In the genomic region with DNA sequence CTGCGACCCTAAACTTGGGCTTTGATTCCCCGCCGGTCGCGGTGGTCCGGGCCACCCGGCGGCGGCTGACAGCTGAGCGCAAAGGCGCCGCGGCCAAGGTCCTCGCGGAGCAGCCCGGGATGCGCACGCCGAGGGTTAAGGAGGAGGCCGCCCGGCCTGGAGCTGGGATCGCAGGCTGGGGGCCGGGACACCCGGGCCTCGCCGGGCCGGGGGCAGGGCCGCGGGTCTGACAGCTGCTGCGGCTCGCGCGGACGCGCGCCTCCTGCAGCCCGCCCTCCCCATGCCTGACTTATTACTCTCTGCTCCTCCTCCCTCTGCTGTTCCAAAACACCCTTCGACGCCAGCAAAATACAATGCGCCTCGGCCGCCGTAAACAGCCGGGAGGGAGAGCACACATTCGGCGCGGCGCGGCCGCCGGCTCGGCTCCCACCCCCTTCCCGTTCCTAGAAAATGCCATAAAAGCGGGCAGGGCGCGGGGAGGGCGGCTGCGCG, we compare ENCODE assay signal across 1 cellular context.
TF ChIP-seq lines count a peak whose summit lies in the region.

No MANE protein-coding gene starts in this region.

TF ChIP-seq in K562, 482 proteins besides CTCF, POLR2A, EP300 and RAD21 (continued from another document):
- TF ChIP-seq, protein P1, sequence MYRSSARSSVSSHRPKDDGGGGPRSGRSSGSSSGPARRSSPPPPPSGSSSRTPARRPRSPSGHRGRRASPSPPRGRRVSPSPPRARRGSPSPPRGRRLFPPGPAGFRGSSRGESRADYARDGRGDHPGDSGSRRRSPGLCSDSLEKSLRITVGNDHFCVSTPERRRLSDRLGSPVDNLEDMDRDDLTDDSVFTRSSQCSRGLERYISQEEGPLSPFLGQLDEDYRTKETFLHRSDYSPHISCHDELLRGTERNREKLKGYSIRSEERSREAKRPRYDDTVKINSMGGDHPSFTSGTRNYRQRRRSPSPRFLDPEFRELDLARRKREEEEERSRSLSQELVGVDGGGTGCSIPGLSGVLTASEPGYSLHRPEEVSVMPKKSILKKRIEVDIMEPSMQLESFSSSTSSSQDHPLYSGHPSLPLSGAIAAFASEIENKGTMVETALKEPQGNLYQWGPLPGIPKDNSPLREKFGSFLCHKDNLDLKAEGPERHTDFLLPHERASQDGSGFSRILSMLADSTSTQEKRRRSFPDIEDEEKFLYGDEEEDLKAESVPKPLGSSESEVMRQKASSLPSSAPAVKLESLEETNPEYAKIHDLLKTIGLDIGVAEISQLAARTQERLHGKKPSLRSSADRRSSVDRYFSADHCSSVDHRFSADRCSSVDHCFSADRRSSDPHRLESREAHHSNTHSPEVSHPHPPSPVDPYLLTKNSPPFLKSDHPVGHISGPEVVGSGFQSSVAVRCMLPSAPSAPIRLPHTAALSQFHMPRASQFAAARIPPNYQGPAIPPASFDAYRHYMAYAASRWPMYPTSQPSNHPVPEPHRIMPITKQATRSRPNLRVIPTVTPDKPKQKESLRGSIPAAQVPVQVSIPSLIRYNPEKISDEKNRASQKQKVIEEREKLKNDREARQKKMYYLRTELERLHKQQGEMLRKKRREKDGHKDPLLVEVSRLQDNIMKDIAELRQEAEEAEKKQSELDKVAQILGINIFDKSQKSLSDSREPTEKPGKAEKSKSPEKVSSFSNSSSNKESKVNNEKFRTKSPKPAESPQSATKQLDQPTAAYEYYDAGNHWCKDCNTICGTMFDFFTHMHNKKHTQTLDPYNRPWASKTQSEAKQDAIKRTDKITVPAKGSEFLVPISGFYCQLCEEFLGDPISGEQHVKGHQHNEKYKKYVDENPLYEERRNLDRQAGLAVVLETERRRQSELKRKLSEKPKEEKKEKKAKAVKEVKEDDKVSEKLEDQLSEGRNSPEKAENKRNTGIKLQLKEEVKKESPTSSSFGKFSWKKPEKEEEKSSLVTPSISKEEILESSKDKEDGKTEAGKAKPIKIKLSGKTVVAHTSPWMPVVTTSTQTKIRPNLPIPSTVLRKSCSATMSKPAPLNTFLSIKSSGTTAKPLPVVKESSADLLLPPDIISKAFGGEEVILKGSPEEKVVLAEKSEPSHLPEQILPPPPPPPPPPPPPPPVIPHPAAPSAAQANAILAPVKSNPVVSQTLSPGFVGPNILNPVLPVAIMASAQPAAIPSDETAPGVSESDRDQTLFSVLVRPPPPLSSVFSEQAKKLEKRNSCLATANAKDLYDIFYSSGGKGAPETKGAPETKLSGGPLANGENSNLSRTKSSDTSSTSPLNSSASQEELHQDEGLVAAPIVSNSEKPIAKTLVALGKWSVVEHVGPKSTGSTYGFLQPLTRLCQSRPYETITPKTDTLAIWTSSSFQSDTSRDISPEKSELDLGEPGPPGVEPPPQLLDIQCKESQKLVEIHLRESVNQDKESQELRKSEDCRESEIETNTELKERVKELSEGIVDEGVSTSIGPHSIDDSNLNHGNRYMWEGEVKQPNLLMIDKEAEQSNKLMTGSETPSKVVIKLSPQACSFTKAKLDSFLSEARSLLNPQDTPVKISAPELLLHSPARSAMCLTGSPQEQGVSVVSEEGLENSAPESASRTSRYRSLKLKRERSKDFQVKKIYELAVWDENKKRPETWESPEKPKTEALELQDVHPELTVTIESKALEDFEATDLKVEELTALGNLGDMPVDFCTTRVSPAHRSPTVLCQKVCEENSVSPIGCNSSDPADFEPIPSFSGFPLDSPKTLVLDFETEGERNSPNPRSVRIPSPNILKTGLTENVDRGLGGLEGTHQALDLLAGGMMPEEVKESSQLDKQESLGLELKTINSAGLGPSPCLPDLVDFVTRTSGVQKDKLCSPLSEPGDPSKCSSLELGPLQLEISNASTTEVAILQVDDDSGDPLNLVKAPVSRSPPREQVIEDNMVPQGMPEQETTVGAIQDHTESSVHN (IDR thresholded peaks at IDR 0.05; ENCODE audit: borderline replicate concordance in 1 of 2, low read depth in 1 of 2), result no peak
- no peak for TF ChIP-seq MAZ (CRISPR knock-in tag; conservative IDR thresholded peaks at IDR 0.05 in 1 of 2, IDR thresholded peaks at IDR 0.05 in 1 of 2)
- TF ChIP-seq, protein P2, sequence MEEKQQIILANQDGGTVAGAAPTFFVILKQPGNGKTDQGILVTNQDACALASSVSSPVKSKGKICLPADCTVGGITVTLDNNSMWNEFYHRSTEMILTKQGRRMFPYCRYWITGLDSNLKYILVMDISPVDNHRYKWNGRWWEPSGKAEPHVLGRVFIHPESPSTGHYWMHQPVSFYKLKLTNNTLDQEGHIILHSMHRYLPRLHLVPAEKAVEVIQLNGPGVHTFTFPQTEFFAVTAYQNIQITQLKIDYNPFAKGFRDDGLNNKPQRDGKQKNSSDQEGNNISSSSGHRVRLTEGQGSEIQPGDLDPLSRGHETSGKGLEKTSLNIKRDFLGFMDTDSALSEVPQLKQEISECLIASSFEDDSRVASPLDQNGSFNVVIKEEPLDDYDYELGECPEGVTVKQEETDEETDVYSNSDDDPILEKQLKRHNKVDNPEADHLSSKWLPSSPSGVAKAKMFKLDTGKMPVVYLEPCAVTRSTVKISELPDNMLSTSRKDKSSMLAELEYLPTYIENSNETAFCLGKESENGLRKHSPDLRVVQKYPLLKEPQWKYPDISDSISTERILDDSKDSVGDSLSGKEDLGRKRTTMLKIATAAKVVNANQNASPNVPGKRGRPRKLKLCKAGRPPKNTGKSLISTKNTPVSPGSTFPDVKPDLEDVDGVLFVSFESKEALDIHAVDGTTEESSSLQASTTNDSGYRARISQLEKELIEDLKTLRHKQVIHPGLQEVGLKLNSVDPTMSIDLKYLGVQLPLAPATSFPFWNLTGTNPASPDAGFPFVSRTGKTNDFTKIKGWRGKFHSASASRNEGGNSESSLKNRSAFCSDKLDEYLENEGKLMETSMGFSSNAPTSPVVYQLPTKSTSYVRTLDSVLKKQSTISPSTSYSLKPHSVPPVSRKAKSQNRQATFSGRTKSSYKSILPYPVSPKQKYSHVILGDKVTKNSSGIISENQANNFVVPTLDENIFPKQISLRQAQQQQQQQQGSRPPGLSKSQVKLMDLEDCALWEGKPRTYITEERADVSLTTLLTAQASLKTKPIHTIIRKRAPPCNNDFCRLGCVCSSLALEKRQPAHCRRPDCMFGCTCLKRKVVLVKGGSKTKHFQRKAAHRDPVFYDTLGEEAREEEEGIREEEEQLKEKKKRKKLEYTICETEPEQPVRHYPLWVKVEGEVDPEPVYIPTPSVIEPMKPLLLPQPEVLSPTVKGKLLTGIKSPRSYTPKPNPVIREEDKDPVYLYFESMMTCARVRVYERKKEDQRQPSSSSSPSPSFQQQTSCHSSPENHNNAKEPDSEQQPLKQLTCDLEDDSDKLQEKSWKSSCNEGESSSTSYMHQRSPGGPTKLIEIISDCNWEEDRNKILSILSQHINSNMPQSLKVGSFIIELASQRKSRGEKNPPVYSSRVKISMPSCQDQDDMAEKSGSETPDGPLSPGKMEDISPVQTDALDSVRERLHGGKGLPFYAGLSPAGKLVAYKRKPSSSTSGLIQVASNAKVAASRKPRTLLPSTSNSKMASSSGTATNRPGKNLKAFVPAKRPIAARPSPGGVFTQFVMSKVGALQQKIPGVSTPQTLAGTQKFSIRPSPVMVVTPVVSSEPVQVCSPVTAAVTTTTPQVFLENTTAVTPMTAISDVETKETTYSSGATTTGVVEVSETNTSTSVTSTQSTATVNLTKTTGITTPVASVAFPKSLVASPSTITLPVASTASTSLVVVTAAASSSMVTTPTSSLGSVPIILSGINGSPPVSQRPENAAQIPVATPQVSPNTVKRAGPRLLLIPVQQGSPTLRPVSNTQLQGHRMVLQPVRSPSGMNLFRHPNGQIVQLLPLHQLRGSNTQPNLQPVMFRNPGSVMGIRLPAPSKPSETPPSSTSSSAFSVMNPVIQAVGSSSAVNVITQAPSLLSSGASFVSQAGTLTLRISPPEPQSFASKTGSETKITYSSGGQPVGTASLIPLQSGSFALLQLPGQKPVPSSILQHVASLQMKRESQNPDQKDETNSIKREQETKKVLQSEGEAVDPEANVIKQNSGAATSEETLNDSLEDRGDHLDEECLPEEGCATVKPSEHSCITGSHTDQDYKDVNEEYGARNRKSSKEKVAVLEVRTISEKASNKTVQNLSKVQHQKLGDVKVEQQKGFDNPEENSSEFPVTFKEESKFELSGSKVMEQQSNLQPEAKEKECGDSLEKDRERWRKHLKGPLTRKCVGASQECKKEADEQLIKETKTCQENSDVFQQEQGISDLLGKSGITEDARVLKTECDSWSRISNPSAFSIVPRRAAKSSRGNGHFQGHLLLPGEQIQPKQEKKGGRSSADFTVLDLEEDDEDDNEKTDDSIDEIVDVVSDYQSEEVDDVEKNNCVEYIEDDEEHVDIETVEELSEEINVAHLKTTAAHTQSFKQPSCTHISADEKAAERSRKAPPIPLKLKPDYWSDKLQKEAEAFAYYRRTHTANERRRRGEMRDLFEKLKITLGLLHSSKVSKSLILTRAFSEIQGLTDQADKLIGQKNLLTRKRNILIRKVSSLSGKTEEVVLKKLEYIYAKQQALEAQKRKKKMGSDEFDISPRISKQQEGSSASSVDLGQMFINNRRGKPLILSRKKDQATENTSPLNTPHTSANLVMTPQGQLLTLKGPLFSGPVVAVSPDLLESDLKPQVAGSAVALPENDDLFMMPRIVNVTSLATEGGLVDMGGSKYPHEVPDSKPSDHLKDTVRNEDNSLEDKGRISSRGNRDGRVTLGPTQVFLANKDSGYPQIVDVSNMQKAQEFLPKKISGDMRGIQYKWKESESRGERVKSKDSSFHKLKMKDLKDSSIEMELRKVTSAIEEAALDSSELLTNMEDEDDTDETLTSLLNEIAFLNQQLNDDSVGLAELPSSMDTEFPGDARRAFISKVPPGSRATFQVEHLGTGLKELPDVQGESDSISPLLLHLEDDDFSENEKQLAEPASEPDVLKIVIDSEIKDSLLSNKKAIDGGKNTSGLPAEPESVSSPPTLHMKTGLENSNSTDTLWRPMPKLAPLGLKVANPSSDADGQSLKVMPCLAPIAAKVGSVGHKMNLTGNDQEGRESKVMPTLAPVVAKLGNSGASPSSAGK (IDR thresholded peaks at IDR 0.05), result 0 out of 2 replicates have a peak, but pooled peaks have one; percentile 17
- TF ChIP-seq MEF2D (tag; conservative IDR thresholded peaks at IDR 0.05; ENCODE audit: low read depth), result no peak
- TF ChIP-seq, protein P3, sequence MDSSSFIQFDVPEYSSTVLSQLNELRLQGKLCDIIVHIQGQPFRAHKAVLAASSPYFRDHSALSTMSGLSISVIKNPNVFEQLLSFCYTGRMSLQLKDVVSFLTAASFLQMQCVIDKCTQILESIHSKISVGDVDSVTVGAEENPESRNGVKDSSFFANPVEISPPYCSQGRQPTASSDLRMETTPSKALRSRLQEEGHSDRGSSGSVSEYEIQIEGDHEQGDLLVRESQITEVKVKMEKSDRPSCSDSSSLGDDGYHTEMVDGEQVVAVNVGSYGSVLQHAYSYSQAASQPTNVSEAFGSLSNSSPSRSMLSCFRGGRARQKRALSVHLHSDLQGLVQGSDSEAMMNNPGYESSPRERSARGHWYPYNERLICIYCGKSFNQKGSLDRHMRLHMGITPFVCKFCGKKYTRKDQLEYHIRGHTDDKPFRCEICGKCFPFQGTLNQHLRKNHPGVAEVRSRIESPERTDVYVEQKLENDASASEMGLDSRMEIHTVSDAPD (CRISPR knock-in tag; IDR thresholded peaks at IDR 0.05), result no peak
